Comparison of ENCODE assay signal across 8 cellular contexts in the genomic region with DNA sequence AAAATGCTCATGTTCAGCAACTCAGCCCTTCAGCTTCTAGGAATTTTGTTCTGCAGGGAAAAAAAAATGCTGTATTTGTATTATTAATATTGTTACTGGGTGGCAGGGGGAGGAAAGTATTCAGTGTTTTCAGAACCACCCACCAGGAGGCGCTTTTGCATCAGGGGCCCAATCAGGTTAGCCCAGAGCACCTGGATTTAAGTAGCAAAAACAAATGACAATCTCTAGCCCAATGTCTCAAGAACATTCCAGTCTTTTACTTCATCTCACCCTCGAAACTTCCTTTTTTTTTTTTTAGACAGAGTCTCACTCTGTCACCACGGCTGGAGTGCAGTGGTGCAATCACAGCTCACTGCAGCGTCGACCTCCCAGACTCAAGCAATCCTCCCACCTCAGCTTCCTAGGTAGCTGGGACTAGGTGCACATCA. TPM values are rescaled to one million over a fixed set of nuclear protein-coding genes. Genes with fewer than 3 reads are reported as not detected.
A peak's percentile ranks its signal among the peaks of the same experiment; 100 is the strongest.
DNase-seq lines count a peak whose midpoint lies in the region; ATAC-seq and TF ChIP-seq lines count a peak whose summit lies in the region.

No MANE protein-coding gene starts in this region.

- no peak overlapping the region for H3K4me3 ChIP-seq in MM.1S (ENCODE audit: low read length)
- H3K4me3 ChIP-seq in adrenal gland = no peak overlapping the region
- no peak overlapping the region for H3K4me3 ChIP-seq in left lung
- no peak overlapping the region for H3K4me3 ChIP-seq in MG63

- no peaks in the 10 kb centered on the region for H3K27me3 ChIP-seq in MM.1S (replicated peaks; ENCODE audit: insufficient read depth, low read length)
- no peaks in the 10 kb centered on the region for H3K27me3 ChIP-seq in adrenal gland
- no peaks in the 10 kb centered on the region for H3K27me3 ChIP-seq in left lung
- no peaks in the 10 kb centered on the region for H3K27me3 ChIP-seq in MG63

- H3K9me3 ChIP-seq in MM.1S (replicated peaks; ENCODE audit: insufficient read depth, low read length) (no peaks in the 10 kb centered on the region), adrenal gland (replicated peaks in 1 of 3) (no peaks in the 10 kb centered on the region), left lung (no peaks in the 10 kb centered on the region), MG63 (no peaks in the 10 kb centered on the region)

- H4K20me1 ChIP-seq in MM.1S (ENCODE audit: insufficient read depth, low read length) = no peaks in the 10 kb centered on the region

- no peaks in the 10 kb centered on the region for H3K9me2 ChIP-seq in MM.1S (replicated peaks; ENCODE audit: insufficient read depth, low read length)

- peaks cover 57% of the 10 kb centered on the region for H3K4me1 ChIP-seq in MM.1S (ENCODE audit: low read length)
- H3K4me1 ChIP-seq in adrenal gland (replicated peaks in 1 of 2) = peaks cover 6 to 10% of the 10 kb centered on the region in 2 donors
- peaks cover 0 to 28% of the 10 kb centered on the region in 2 donors for H3K4me1 ChIP-seq in left lung

- intact Hi-C loops in adrenal gland (cut with DNase I) = loop anchor here (2.0 to 10.0 kb wide), 2 partner anchors 102 to 220 kb away; no protein-coding TSS in a partner anchor
- intact Hi-C loops in left lung (cut with DNase I) = loop anchor here in 1 of 2 donors (5.0 kb wide), 1 partner anchor 103 kb away; no protein-coding TSS in a partner anchor

- WGBS in adrenal gland, 4 donors = 45 to 57% (median 54%) methylated on average over 5 of the region's 5 CpGs

- H3K36me3 ChIP-seq in MM.1S (replicated peaks; ENCODE audit: insufficient read depth, low read length) (no peaks in the 10 kb centered on the region), adrenal gland (replicated peaks in 1 of 2) (no peaks in the 10 kb centered on the region), left lung (no peaks in the 10 kb centered on the region), MG63 (no peaks in the 10 kb centered on the region)

- peak; percentile 89 for DNase-seq in GF-D8 (lab: John Stamatoyannopoulos, UW)
- peak; percentile 86 for DNase-seq in MM.1S
- DNase-seq in T-helper 1 cell = peak; percentile 28 to 66 (median 55)
- DNase-seq in adrenal gland = peak in 6 of 7 donors; percentile 38 to 69 (median 56)
- DNase-seq in left lung = peak in 1 of 2 donors; percentile 30
- peak; percentile 54 for DNase-seq in stimulated activated CD8-positive, alpha-beta memory T cell treated with anti-CD3 and anti-CD28 coated beads, Interleukin-4, amount 100 ng/mL, for 24 hours (ENCODE audit: low read depth)
- DNase-seq in MG63 = no peak

- H2AFZ ChIP-seq in MM.1S (ENCODE audit: low read length) = no peak overlapping the region

- H3K4me2 ChIP-seq in MM.1S (ENCODE audit: low read depth, low read length) = peak overlapping the region; percentile 76; the same call in 1 of the 2 replicates

- no peaks in the 10 kb centered on the region for H3K79me2 ChIP-seq in MM.1S (ENCODE audit: low read length)

- peak overlapping the region; percentile 82; the same call in 1 of the 2 replicates for H3K9ac ChIP-seq in MM.1S (ENCODE audit: low read length)

- ATAC-seq in left lung = peak; percentile 79
- no peak for ATAC-seq in HG02610 (IDR thresholded peaks at IDR 0.05; ENCODE audit: unreplicated experiment)

- H3K27ac ChIP-seq in MM.1S (ENCODE audit: low read length) (peak overlapping the region; percentile 100; the same call in 1 of the 2 replicates), adrenal gland (no peak overlapping the region), left lung (no peak overlapping the region)

- peak; percentile 79 for TF ChIP-seq CTCF in MM.1S (IDR thresholded peaks at IDR 0.05; ENCODE audit: low read length)
- TF ChIP-seq CTCF in adrenal gland (IDR thresholded peaks at IDR 0.05) = peak; percentile 41 to 74 (median 68)
- peak; percentile 45 to 60 for TF ChIP-seq CTCF in left lung (IDR thresholded peaks at IDR 0.05)

- H3F3A ChIP-seq in MM.1S (ENCODE audit: insufficient read depth, low read length) = peaks cover 46% of the 10 kb centered on the region

- TF ChIP-seq POLR2A in adrenal gland (IDR thresholded peaks at IDR 0.05) = no peak

RNA-seq across cellular contexts. Expression of a gene that starts 0.6 kb away (rescaled TPM):
- under 1 TPM in 1 of 8 donors, not detected in 7; 0.09 TPM for total RNA-seq in adrenal gland
- polyA plus RNA-seq in adrenal gland = under 1 TPM in 2 of 3 donors, not detected in 1; 0.07 to 0.16 TPM
- not detected for total RNA-seq in left lung
- not detected in 2 replicates for total RNA-seq in MG63 (2014; rRNA removed; shearing (Covaris generic); ENCODE audit: low replicate concordance)
